ENCODE assay signal across 26 cellular contexts in genomic region chr6:116022841-116023380, GRCh38. TPM values are rescaled to one million over a fixed set of nuclear protein-coding genes. Genes with fewer than 3 reads are reported as not detected.
A peak's percentile ranks its signal among the peaks of the same experiment; 100 is the strongest.
DNase-seq lines count a peak whose midpoint lies in the region; FAIRE-seq and TF ChIP-seq lines count a peak whose summit lies in the region.
"Had no signal": no experiment of that assay in that cellular context is flagged by ENCODE, and none has a peak within 500 bp of the region (broad histone marks: within the 10 kb centered on the region; RNA-seq: fewer than 3 reads in every experiment).

No MANE protein-coding gene starts in this region.

- DNase-seq in DMS53 (lab: John Stamatoyannopoulos, UW), result peak; percentile 16
- no peak for DNase-seq in DMS53 treated with DMSO at 0.1 percent for 48 hours (lab: John Stamatoyannopoulos, UW; ENCODE audit: unreplicated experiment)
- DNase-seq in SK-N-MC (ENCODE audit: low read depth, low spot score), result no peak
- peak; percentile 40 for DNase-seq in fibroblast of mammary gland (ENCODE audit: low read depth)
- DNase-seq in keratinocyte (ENCODE audit: low read depth, low spot score), result no peak
- no peak for DNase-seq in A172 (ENCODE audit: low spot score)
- DNase-seq in NOMO-1 treated with dmso at 0.1 percent for 144 hours (lab: John Stamatoyannopoulos, UW; ENCODE audit: unreplicated experiment), result no peak
- DNase-seq in central memory CD4-positive, alpha-beta T cell, result no peak
- DNase-seq: C1 segment of cervical spinal cord; Caco-2; CD4-positive, alpha-beta memory T cell; DMS 273 treated with DMSO at 0.1 percent for 48 hours; DND-41; GOT3; KG1; MG63; NCI-H2029 treated with DMSO at 0.1 percent for 48 hours; NCI-H2227 treated with DMSO at 0.1 percent for 48 hours; NCI-H526 treated with DMSO at 0.1 percent for 48 hours; Peyer's patch; SIG-M5; SK-N-SH; SW 1271 had no signal

- H3K27ac ChIP-seq in SK-N-MC (peak overlapping the region; percentile 61; the same call in 1 of the 2 replicates), keratinocyte (ENCODE audit: control insufficient read depth, insufficient read depth, low read length) (no peak overlapping the region)
- H3K27ac ChIP-seq: 22Rv1, Peyer's patch had no signal

- dilution Hi-C loops in keratinocyte (cut with MboI; ENCODE audit: extremely low pct_ligation_motif_present, low sequenced_read_pairs), result no loop called here

- H3K36me3 ChIP-seq in SK-N-MC (ENCODE audit: insufficient read depth, low read length), result no peaks in the 10 kb centered on the region
- H3K36me3 ChIP-seq in keratinocyte (ENCODE audit: control insufficient read depth in 2 of 2, extremely low read depth in 1 of 2, insufficient read depth in 2 of 2, low read length in 2 of 2), result no peaks in the 10 kb centered on the region
- H3K36me3 ChIP-seq: HAP-1, MG63, Peyer's patch had no signal

- H2AFZ ChIP-seq in keratinocyte (ENCODE audit: control insufficient read depth, low read length), result no peak overlapping the region

- H3K4me3 ChIP-seq in SK-N-MC (peak overlapping the region; percentile 4; the same call in 1 of the 2 replicates), fibroblast of mammary gland (ENCODE audit: control insufficient read depth, low read depth, low read length) (no peak overlapping the region), keratinocyte (ENCODE audit: control insufficient read depth in 2 of 3, extremely low read depth in 1 of 3, insufficient read depth in 2 of 3, low read depth in 1 of 3, low read length in 3 of 3) (no peak overlapping the region)
- H3K4me3 ChIP-seq: HAP-1, MG63, Peyer's patch had no signal

- H3K9me3 ChIP-seq in SK-N-MC (ENCODE audit: low read depth, low read length) (no peaks in the 10 kb centered on the region), keratinocyte (ENCODE audit: control insufficient read depth, low read depth, low read length) (no peaks in the 10 kb centered on the region)
- H3K9me3 ChIP-seq: Caco-2, HAP-1, MG63, Peyer's patch, SK-N-SH had no signal

- peaks cover 7% of the 10 kb centered on the region for H3K79me2 ChIP-seq in keratinocyte (ENCODE audit: control insufficient read depth, insufficient read depth, low read length)

- H3K9me1 ChIP-seq in keratinocyte (ENCODE audit: control insufficient read depth, extremely low read depth, insufficient read depth, low read length), result no peaks in the 10 kb centered on the region

- TF ChIP-seq CTCF in fibroblast of mammary gland (conservative IDR thresholded peaks at IDR 0.05; ENCODE audit: control insufficient read depth, insufficient read depth, low read depth, low read length) (no peak), keratinocyte (optimal IDR thresholded peaks at IDR 0.05 in 1 of 3, IDR thresholded peaks at IDR 0.05 in 1 of 3, conservative IDR thresholded peaks at IDR 0.05 in 1 of 3; ENCODE audit: extremely low read depth in 1 of 3, insufficient read depth in 2 of 3, low read length in 3 of 3) (no peak)

- H3K9ac ChIP-seq in SK-N-MC (ENCODE audit: insufficient read length) (no peak overlapping the region), keratinocyte (ENCODE audit: control insufficient read depth, extremely low read depth, insufficient read depth, low read length) (no peak overlapping the region)
- H3K9ac ChIP-seq: SK-N-SH had no signal

- no peaks in the 10 kb centered on the region for H4K20me1 ChIP-seq in keratinocyte (ENCODE audit: control insufficient read depth, extremely low read depth, insufficient read depth, low read length)

- H3K27me3 ChIP-seq in keratinocyte (ENCODE audit: control insufficient read depth, extremely low read depth, insufficient read depth, low read length), result no peaks in the 10 kb centered on the region
- H3K27me3 ChIP-seq: MG63, Peyer's patch had no signal

- H3K4me1 ChIP-seq in keratinocyte (ENCODE audit: control insufficient read depth, extremely low read depth, insufficient read depth, low read length), result peaks cover 12% of the 10 kb centered on the region
- H3K4me1 ChIP-seq: HAP-1 had no signal

- peak; percentile 76 for FAIRE-seq in keratinocyte (lab: Jason Lieb, UNC)
- FAIRE-seq: GM18507 had no signal

- H3K4me2 ChIP-seq in keratinocyte (ENCODE audit: control insufficient read depth, extremely low read depth, insufficient read depth, low read depth, low read length), result peak overlapping the region; percentile 14
- H3K4me2 ChIP-seq: SK-N-SH had no signal

RNA-seq across cellular contexts. Expression of gene FRK, which starts 37.8 kb away (rescaled TPM):
- 1.9 to 2.4 TPM (median 2.4 TPM) in 3 replicates for polyA plus RNA-seq in keratinocyte
- 0.52 TPM for polyA plus RNA-seq in keratinocyte (2011; ENCODE audit: low read depth)
- polyA plus RNA-seq in keratinocyte (2011; cell fraction: cytosol; rRNA removed), result 0.87 and 1.8 TPM in 2 replicates
- polyA plus RNA-seq in keratinocyte (2011; cell fraction: nucleus; rRNA removed), result 2.5 and 3.5 TPM in 2 replicates
- polyA plus RNA-seq in keratinocyte (2012; ENCODE audit: low replicate concordance), result 0.72 and 1.2 TPM in 2 replicates
- polyA minus RNA-seq in keratinocyte, result 3.8 to 8.4 TPM (median 8.0 TPM) in 3 replicates
- 4.4 TPM for polyA minus RNA-seq in keratinocyte (2011; cell fraction: cytosol; rRNA and poly(A)+ RNA removed)
- polyA minus RNA-seq in keratinocyte (2011; cell fraction: nucleus; rRNA and poly(A)+ RNA removed), result 9.5 and 15.5 TPM in 2 replicates
- total RNA-seq in A172 (2014; rRNA removed; shearing (Covaris generic)), result 0.02 and 0.05 TPM in 2 replicates
- total RNA-seq: CD4-positive, alpha-beta memory T cell had no signal

Comparison
In these comparisons a context has a peak if more than half of its experiments do, and no peak if none do; other contexts are left out.
1. DNase-seq: peak in DMS53 (single experiment) and fibroblast of mammary gland (single experiment); none in DMS53 treated with DMSO at 0.1 percent for 48 hours (single experiment), SK-N-MC (single experiment), keratinocyte (single experiment), A172 (single experiment), NOMO-1 treated with dmso at 0.1 percent for 144 hours (single experiment) and central memory CD4-positive, alpha-beta T cell (single experiment).